ENCODE assay signal across 18 cellular contexts in the genomic region with DNA sequence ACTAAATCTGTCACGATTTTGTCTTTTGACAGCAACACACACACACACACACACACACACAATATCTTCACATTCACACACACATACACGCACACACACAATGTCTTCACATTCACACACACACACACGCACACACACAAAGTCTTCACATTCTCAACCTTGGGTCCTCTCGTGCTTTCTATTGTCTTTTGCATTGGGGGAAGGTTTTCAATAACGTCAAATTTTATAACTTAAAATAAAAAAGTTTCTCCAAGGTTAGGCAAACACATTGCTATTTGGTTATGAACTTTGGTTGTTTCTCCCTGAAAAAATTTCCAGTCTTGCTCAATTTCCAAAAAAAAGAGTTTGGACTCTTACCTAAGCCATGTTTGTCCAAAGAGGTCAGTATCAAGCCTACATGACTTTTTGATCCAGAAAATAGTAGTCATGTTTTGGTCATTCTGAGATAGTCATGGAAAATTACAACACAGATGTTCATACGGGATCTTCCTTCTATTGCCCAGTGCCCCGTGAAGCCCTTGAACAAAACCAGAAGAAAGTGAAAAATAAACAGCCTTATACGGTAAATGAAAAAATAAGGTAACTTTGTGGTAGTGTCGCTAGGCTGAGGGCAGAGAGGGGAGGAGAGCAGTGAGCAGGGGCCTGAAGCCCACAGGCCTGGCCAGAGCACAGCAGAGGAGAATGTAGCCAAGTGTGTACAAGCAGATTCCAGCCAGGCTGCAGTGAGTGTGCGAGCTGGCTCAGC.
DNase-seq lines count a peak whose midpoint lies in the region; ATAC-seq and TF ChIP-seq lines count a peak whose summit lies in the region.
"Had no signal": no experiment of that assay in that cellular context is flagged by ENCODE, and none has a peak within 500 bp of the region (broad histone marks: within the 10 kb centered on the region; RNA-seq: fewer than 3 reads in every experiment).

No MANE protein-coding gene starts in this region.

- POLR2A ChIA-PET in MCF 10A (lab: Yijun Ruan, JAX), result interaction anchor here (2.4 kb wide), 1 partner anchor 16 kb away, joined by 4 read pairs; no protein-coding TSS in a partner anchor

- TF ChIP-seq CTCF in MCF 10A (IDR thresholded peaks at IDR 0.05; ENCODE audit: unreplicated experiment) (no peak), mammary epithelial cell (conservative IDR thresholded peaks at IDR 0.05 in 1 of 2, IDR thresholded peaks at IDR 0.05 in 1 of 2; ENCODE audit: extremely low read depth in 1 of 2, insufficient read depth in 1 of 2, low read depth in 1 of 2, low read length in 2 of 2) (no peak), fibroblast of villous mesenchyme (IDR thresholded peaks at IDR 0.05; ENCODE audit: insufficient read depth, low read depth, low read length) (no peak), osteoblast (IDR thresholded peaks at IDR 0.05; ENCODE audit: extremely low read depth, low read depth, low read length) (no peak)

- WGBS in mammary epithelial cell (ENCODE audit: low coverage, missing lambda C conversion rate), result 81% methylated on average over 10 of the region's 10 CpGs
- WGBS in aorta, 2 donors, result 37 to 38% methylated on average over 10 of the region's 10 CpGs

- H3K27me3 ChIP-seq in mammary epithelial cell (ENCODE audit: insufficient read depth, low read length), result no peaks in the 10 kb centered on the region
- H3K27me3 ChIP-seq in osteoblast (ENCODE audit: insufficient read depth, low read length), result no peaks in the 10 kb centered on the region
- H3K27me3 ChIP-seq in aorta (ENCODE audit: control insufficient read depth in 1 of 2, insufficient read depth in 2 of 2, low read length in 1 of 2), result no peaks in the 10 kb centered on the region

- H3K4me2 ChIP-seq in mammary epithelial cell (ENCODE audit: insufficient read depth, low read depth, low read length) (no peak overlapping the region), osteoblast (ENCODE audit: insufficient read depth, low read length) (peak overlapping the region; percentile 12)

- H4K20me1 ChIP-seq in mammary epithelial cell (ENCODE audit: insufficient read depth, low read length), result no peaks in the 10 kb centered on the region
- no peaks in the 10 kb centered on the region for H4K20me1 ChIP-seq in osteoblast (ENCODE audit: insufficient read depth, low read length)

- no peak overlapping the region for H3K4me3 Mint-ChIP-seq in MCF 10A (ENCODE audit: unreplicated experiment)
- H3K4me3 Mint-ChIP-seq: activated naive CD8-positive, alpha-beta T cell treated with anti-CD3 and anti-CD28 coated beads, Interleukin-2, amount 10 ng/mL, durations not matched to agents 7 days and 5 days; stimulated activated naive CD8-positive, alpha-beta T cell treated with anti-CD3 and anti-CD28 coated beads, Interleukin-15, amount 100 ng/mL, for 72 hours had no signal

- intact Hi-C loops in MCF 10A (cut with micrococcal nuclease) (no loop called here), mammary epithelial cell (cut with micrococcal nuclease) (no loop called here), aorta (cut with DNase I) (no loop called here)

- H3K4me1 ChIP-seq in mammary epithelial cell (ENCODE audit: insufficient read depth, low read length) (no peaks in the 10 kb centered on the region), osteoblast (ENCODE audit: insufficient read depth, low read length) (peaks cover 8% of the 10 kb centered on the region), aorta (ENCODE audit: control insufficient read depth in 1 of 2, insufficient read depth in 2 of 2, low read length in 2 of 2) (peaks cover 0 to 3% of the 10 kb centered on the region in 2 donors)

- peak; percentile 88 for ATAC-seq in aorta (ENCODE audit: low FRiP score)
- no peak for ATAC-seq in HG02571 (IDR thresholded peaks at IDR 0.05; ENCODE audit: unreplicated experiment)
- ATAC-seq: GM12878; stimulated activated naive CD8-positive, alpha-beta T cell treated with anti-CD3 and anti-CD28 coated beads, Interleukin-15, amount 100 ng/mL, for 72 hours had no signal

- H3K4me3 ChIP-seq in mammary epithelial cell (replicated peaks in 1 of 3; ENCODE audit: insufficient read depth in 1 of 3, low read depth in 2 of 3, low read length in 3 of 3) (no peak overlapping the region), fibroblast of villous mesenchyme (ENCODE audit: low read depth, low read length) (no peak overlapping the region), osteoblast (ENCODE audit: insufficient read depth, low read length) (no peak overlapping the region), aorta (ENCODE audit: low read length in 2 of 2) (no peak overlapping the region)
- H3K4me3 ChIP-seq: GM12878 had no signal

- no TSS peak for BruUV-seq in MCF 10A (replicated peaks; lab: Mats Ljungman, UMichigan)
- BruUV-seq in mammary epithelial cell (replicated peaks; lab: Mats Ljungman, UMichigan), result no TSS peak

- dilution Hi-C loops in mammary epithelial cell (cut with HindIII; ENCODE audit: low sequenced_read_pairs), result no loop called here

- CTCF ChIA-PET in MCF 10A (lab: Yijun Ruan, JAX), result interaction anchor here (0.6 kb wide), 2 partner anchors 43 to 50 kb away, joined by 3 to 5 read pairs; no protein-coding TSS in a partner anchor
- CTCF ChIA-PET in mammary epithelial cell (lab: Charles Lee; ENCODE audit: low non-redundant PET), result no interaction called here

- H3K27ac ChIP-seq in mammary epithelial cell (ENCODE audit: insufficient read depth, low read depth, low read length), result no peak overlapping the region
- H3K27ac ChIP-seq in osteoblast (ENCODE audit: low read depth, low read length), result peak overlapping the region; percentile 78
- peak overlapping the region; percentile 6 to 96 for H3K27ac ChIP-seq in aorta (ENCODE audit: low read depth in 1 of 2, low read length in 2 of 2)
- H3K27ac ChIP-seq: 22Rv1 had no signal

- H3K9me3 ChIP-seq in mammary epithelial cell (replicated peaks; ENCODE audit: insufficient read depth, low read length) (no peaks in the 10 kb centered on the region), osteoblast (ENCODE audit: low read depth, low read length) (no peaks in the 10 kb centered on the region), aorta (ENCODE audit: control insufficient read depth, low read length) (no peaks in the 10 kb centered on the region)

- H3K79me2 ChIP-seq in mammary epithelial cell (ENCODE audit: insufficient read depth, low read length) (no peaks in the 10 kb centered on the region), osteoblast (ENCODE audit: insufficient read depth, low read length) (no peaks in the 10 kb centered on the region)

- DNase-seq in MCF 10A (ENCODE audit: unreplicated experiment) (peak; percentile 30), mammary epithelial cell (no peak), fibroblast of villous mesenchyme (ENCODE audit: low read depth) (peak; percentile 88), osteoblast (ENCODE audit: insufficient read length, low spot score, missing footprints) (peak; percentile 85), aorta (peak; percentile 69 to 84), NOMO-1 treated with dmso at 0.1 percent for 144 hours (lab: John Stamatoyannopoulos, UW; ENCODE audit: unreplicated experiment) (no peak)
- DNase-seq in activated CD4-positive, alpha-beta T cell treated with anti-CD3 and anti-CD28 coated beads, Interleukin-2, amount 50 U/mL, for 1 hour, result no peak
- DNase-seq: activated naive CD8-positive, alpha-beta T cell treated with anti-CD3 and anti-CD28 coated beads, Interleukin-2, amount 10 ng/mL, durations not matched to agents 7 days and 5 days; DMS153; HCEC 1CT; NCI-H1417 treated with DMSO at 0.1 percent for 48 hours; NCI-H748 treated with DMSO at 0.1 percent for 48 hours; stimulated activated CD4-positive, alpha-beta T cell treated with anti-CD3 and anti-CD28 coated beads, Interleukin-4, amount 100 ng/mL, for 4 hours; stimulated activated naive CD8-positive, alpha-beta T cell treated with anti-CD3 and anti-CD28 coated beads, Interleukin-15, amount 100 ng/mL, for 72 hours had no signal

- no peak overlapping the region for H3K27ac Mint-ChIP-seq in MCF 10A (ENCODE audit: low read depth, unreplicated experiment)
- H3K27ac Mint-ChIP-seq: activated naive CD8-positive, alpha-beta T cell treated with anti-CD3 and anti-CD28 coated beads, Interleukin-2, amount 10 ng/mL, durations not matched to agents 7 days and 5 days; progenitor cell of endocrine pancreas; stimulated activated naive CD8-positive, alpha-beta T cell treated with anti-CD3 and anti-CD28 coated beads, Interleukin-15, amount 100 ng/mL, for 72 hours had no signal

- H3K36me3 ChIP-seq in mammary epithelial cell (ENCODE audit: insufficient read depth, low read length) (no peaks in the 10 kb centered on the region), osteoblast (ENCODE audit: insufficient read depth, low read length) (no peaks in the 10 kb centered on the region), aorta (ENCODE audit: control insufficient read depth in 1 of 2, insufficient read depth in 2 of 2, low read length in 1 of 2) (no peaks in the 10 kb centered on the region)

- H3K4me1 Mint-ChIP-seq in MCF 10A (ENCODE audit: insufficient read depth, unreplicated experiment), result no peaks in the 10 kb centered on the region
- H3K4me1 Mint-ChIP-seq: stimulated activated naive CD8-positive, alpha-beta T cell treated with anti-CD3 and anti-CD28 coated beads, Interleukin-15, amount 100 ng/mL, for 72 hours had no signal

- H3K9me3 Mint-ChIP-seq in MCF 10A (ENCODE audit: unreplicated experiment), result peaks cover 11% of the 10 kb centered on the region

- in situ Hi-C loops in mammary epithelial cell (cut with MboI; ENCODE audit: low sequenced_read_pairs in 2 of 2), result no loop called here

- no peaks in the 10 kb centered on the region for H3K36me3 Mint-ChIP-seq in MCF 10A (ENCODE audit: insufficient read depth, unreplicated experiment)

- H3K27me3 Mint-ChIP-seq in MCF 10A (ENCODE audit: insufficient read depth, unreplicated experiment), result no peaks in the 10 kb centered on the region
- H3K27me3 Mint-ChIP-seq: stimulated activated naive CD8-positive, alpha-beta T cell treated with anti-CD3 and anti-CD28 coated beads, Interleukin-15, amount 100 ng/mL, for 72 hours had no signal

- no peak overlapping the region for H2AFZ ChIP-seq in mammary epithelial cell (ENCODE audit: low read depth, low read length)
- H2AFZ ChIP-seq in osteoblast (ENCODE audit: low read length), result peak overlapping the region; percentile 73

- H3K9ac ChIP-seq in mammary epithelial cell (ENCODE audit: insufficient read depth, low read length), result no peak overlapping the region

Comparison
In these comparisons a context has a peak if more than half of its experiments do, and no peak if none do; other contexts are left out.
1. DNase-seq: peak in MCF 10A (single experiment), fibroblast of villous mesenchyme (single experiment), osteoblast (single experiment) and aorta (2 of 2); none in mammary epithelial cell (single experiment), activated CD4-positive, alpha-beta T cell treated with anti-CD3 and anti-CD28 coated beads, Interleukin-2, amount 50 U/mL, for 1 hour (single experiment) and NOMO-1 treated with dmso at 0.1 percent for 144 hours (single experiment).